30 cellular contexts compared by ENCODE assay signal in genomic region chr2:48065096-48065495, GRCh38.
"Had no signal": no experiment of that assay in that cellular context is flagged by ENCODE, and none has a peak within 500 bp of the region (broad histone marks: within the 10 kb centered on the region; RNA-seq: fewer than 3 reads in every experiment).

No MANE protein-coding gene starts in this region.

- H3K9me3 ChIP-seq: colonic mucosa, esophagus squamous epithelium, gastrocnemius medialis, heart right ventricle had no signal

- FAIRE-seq: astrocyte, endometrium, endothelial cell of umbilical vein had no signal

- H3K4me3 ChIP-seq: cardiac muscle cell, colonic mucosa, esophagus squamous epithelium, gastrocnemius medialis, heart right ventricle had no signal

- H3K4me1 ChIP-seq: colonic mucosa, esophagus squamous epithelium, gastrocnemius medialis, heart right ventricle had no signal

- H3K27me3 ChIP-seq: brain microvascular endothelial cell, cardiac muscle cell, colonic mucosa, esophagus squamous epithelium, gastrocnemius medialis had no signal

- DNase-seq: activated B cell treated with CpG ODN at 0.5 μM for 24 hours; activated CD4-positive, alpha-beta T cell treated with anti-CD3 and anti-CD28 coated beads for 48 hours; activated CD4-positive, alpha-beta T cell treated with anti-CD3 and anti-CD28 coated beads, Interleukin-2, amount 50 U/mL, for 1 hour; activated CD4-positive, alpha-beta T cell treated with anti-CD3 and anti-CD28 coated beads, Interleukin-2, amount 50 U/mL, for 48 hours; activated CD8-positive, alpha-beta memory T cell treated with anti-CD3 and anti-CD28 coated beads for 24 hours; activated CD8-positive, alpha-beta T cell treated with anti-CD3 and anti-CD28 coated beads for 36 hours; activated effector memory CD4-positive, alpha-beta T cell treated with Interleukin-2 at 50 U/mL for 16 hours; activated gamma-delta T cell treated with Interleukin-2 at 50 U/mL for 16 hours; activated naive CD4-positive, alpha-beta T cell treated with anti-CD3 and anti-CD28 coated beads, Interleukin-2, amount 50 U/mL, for 16 hours; activated naive CD4-positive, alpha-beta T cell treated with Interleukin-2 at 50 U/mL for 16 hours; activated T-cell treated with anti-CD3 and anti-CD28 coated beads, Interleukin-2, amount 50 U/mL, for 4 hours; amniotic stem cell; anterior cingulate cortex; brain microvascular endothelial cell; central memory CD4-positive, alpha-beta T cell; cerebellar nuclear complex; colonic mucosa; effector CD8-positive, alpha-beta T cell; erythroblast; esophagus squamous epithelium; gastrocnemius medialis; heart right ventricle; T-helper 1 cell; T-helper 17 cell; T1000; WERI-Rb-1 had no signal

- H3K27ac ChIP-seq: brain microvascular endothelial cell, cardiac muscle cell, colonic mucosa, esophagus squamous epithelium, gastrocnemius medialis, heart right ventricle, WERI-Rb-1 had no signal

- H3K36me3 ChIP-seq: brain microvascular endothelial cell, cardiac muscle cell, colonic mucosa, esophagus squamous epithelium, gastrocnemius medialis, heart right ventricle, WERI-Rb-1 had no signal
